Comparison of ENCODE assay signal across 8 cellular contexts in the genomic region with DNA sequence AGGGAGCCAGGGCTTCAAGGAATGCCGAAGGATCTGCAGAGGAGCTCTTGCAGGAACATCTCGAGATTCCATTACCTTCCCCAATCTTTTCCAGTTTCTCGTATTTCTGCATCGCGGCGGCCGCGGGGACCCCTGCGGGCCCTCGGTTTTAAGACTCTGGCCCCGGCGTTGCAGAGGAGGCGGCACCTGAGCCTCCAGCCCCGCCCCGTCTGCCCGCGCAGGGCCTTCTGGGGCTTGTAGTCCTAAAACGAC.
DNase-seq lines count a peak whose midpoint lies in the region; ATAC-seq lines count a peak whose summit lies in the region.

A gene (minus strand): TSS at position 161 of the 252 bp plus-strand sequence. CDS start 49 bp downstream, at position 112.

- H3K9me3 Mint-ChIP-seq in activated naive CD8-positive, alpha-beta T cell (ENCODE audit: low read depth): no peaks in the 10 kb centered on the region
- no peaks in the 10 kb centered on the region for H3K9me3 Mint-ChIP-seq in stimulated activated naive B cell treated with anti-CD40 and anti-IgM and Interleukin-4, amounts not matched to agents 10 μg/mL and 1 μg/mL and 100 μg/mL, for 72 hours

- H3K4me3 ChIP-seq in iPS-18c (ENCODE audit: insufficient read depth, low read depth, low read length): peak within 1 kb of the TSS; percentile 79

- peak within 1 kb of the TSS; percentile 95 for H3K4me3 Mint-ChIP-seq in activated naive CD8-positive, alpha-beta T cell
- peak within 1 kb of the TSS; percentile 95 to 99 for H3K4me3 Mint-ChIP-seq in stimulated activated naive B cell treated with anti-CD40 and anti-IgM and Interleukin-4, amounts not matched to agents 10 μg/mL and 1 μg/mL and 100 μg/mL, for 72 hours

- H3K27ac Mint-ChIP-seq in activated naive CD8-positive, alpha-beta T cell: peak within 1 kb of the TSS; percentile 90
- H3K27ac Mint-ChIP-seq in stimulated activated naive B cell treated with anti-CD40 and anti-IgM and Interleukin-4, amounts not matched to agents 10 μg/mL and 1 μg/mL and 100 μg/mL, for 72 hours: peak within 1 kb of the TSS; percentile 95

- peaks cover 2% of the 10 kb centered on the region for H3K9me3 ChIP-seq in iPS-18c (ENCODE audit: control insufficient read depth, insufficient read depth, low read length)

- H3K36me3 Mint-ChIP-seq in activated naive CD8-positive, alpha-beta T cell: peaks cover 2% of the 10 kb centered on the region
- H3K36me3 Mint-ChIP-seq in stimulated activated naive B cell treated with anti-CD40 and anti-IgM and Interleukin-4, amounts not matched to agents 10 μg/mL and 1 μg/mL and 100 μg/mL, for 72 hours: peaks cover 16 to 27% of the 10 kb centered on the region in 2 donors

- peaks cover 20% of the 10 kb centered on the region for H3K4me1 Mint-ChIP-seq in activated naive CD8-positive, alpha-beta T cell (ENCODE audit: low read depth)
- H3K4me1 Mint-ChIP-seq in stimulated activated naive B cell treated with anti-CD40 and anti-IgM and Interleukin-4, amounts not matched to agents 10 μg/mL and 1 μg/mL and 100 μg/mL, for 72 hours: peaks cover 29 to 47% of the 10 kb centered on the region in 2 donors

- DNase-seq in NCI-H1694 treated with DMSO at 0.1 percent for 48 hours (lab: John Stamatoyannopoulos, UW) (peak; percentile 77), NCI-H1694 (lab: John Stamatoyannopoulos, UW) (no peak), COLO668 (lab: John Stamatoyannopoulos, UW; ENCODE audit: unreplicated experiment) (no peak)
- no peak for DNase-seq in stimulated activated naive B cell treated with anti-CD40 and anti-IgM and Interleukin-4, amounts not matched to agents 10 μg/mL and 1 μg/mL and 100 μg/mL, for 72 hours

- H3K27me3 Mint-ChIP-seq in activated naive CD8-positive, alpha-beta T cell: no peaks in the 10 kb centered on the region
- H3K27me3 Mint-ChIP-seq in stimulated activated naive B cell treated with anti-CD40 and anti-IgM and Interleukin-4, amounts not matched to agents 10 μg/mL and 1 μg/mL and 100 μg/mL, for 72 hours: peaks cover 2 to 5% of the 10 kb centered on the region in 2 donors

- no peak for ATAC-seq in stimulated activated naive B cell treated with anti-CD40 and anti-IgM and Interleukin-4, amounts not matched to agents 10 μg/mL and 1 μg/mL and 100 μg/mL, for 72 hours (replicated peaks)
- ATAC-seq in HG02642 (IDR thresholded peaks at IDR 0.05; ENCODE audit: poor library complexity, unreplicated experiment): no peak
- no peak for ATAC-seq in HG02938 (IDR thresholded peaks at IDR 0.05; ENCODE audit: unreplicated experiment)
